Comparison of ENCODE assay signal across 1 cellular context in the genomic region with DNA sequence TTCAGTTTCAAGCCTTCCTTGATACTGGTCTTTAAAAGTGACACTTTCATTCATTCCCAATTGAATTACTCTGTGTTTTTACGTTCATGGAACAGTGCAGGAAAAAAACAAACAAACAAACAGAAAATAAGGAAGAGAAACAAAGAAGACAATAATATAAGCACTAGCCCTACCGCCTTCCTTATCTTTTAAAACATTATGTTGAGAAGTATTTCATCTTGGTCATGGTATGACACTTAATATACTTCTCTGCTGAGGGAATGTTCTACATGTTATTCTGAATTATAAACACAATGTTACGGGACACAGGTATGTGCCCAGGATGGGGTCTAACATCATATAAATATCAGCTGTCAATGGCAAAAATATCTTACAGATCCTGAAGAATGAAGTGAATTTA.
A peak's percentile ranks its signal among the peaks of the same experiment; 100 is the strongest.
TF ChIP-seq lines count a peak whose summit lies in the region.

No MANE protein-coding gene starts in this region.

TF ChIP-seq in K562, 482 proteins besides CTCF, POLR2A, EP300 and RAD21:
- no peak for TF ChIP-seq TBL1XR1 (IDR thresholded peaks at IDR 0.05; ENCODE audit: low read length in 2 of 2)
- TF ChIP-seq E2F3 (CRISPR knock-in tag; IDR thresholded peaks at IDR 0.05), result no peak
- TF ChIP-seq ZNF253 (CRISPR knock-in tag; conservative IDR thresholded peaks at IDR 0.05), result no peak
- TF ChIP-seq NCOR1 (IDR thresholded peaks at IDR 0.05), result no peak
- TF ChIP-seq PBX2 (CRISPR knock-in tag; IDR thresholded peaks at IDR 0.05; ENCODE audit: low read depth), result no peak
- TF ChIP-seq PBX2 (tag; conservative IDR thresholded peaks at IDR 0.05; ENCODE audit: low read depth), result peak; percentile 55
- TF ChIP-seq, protein P1, sequence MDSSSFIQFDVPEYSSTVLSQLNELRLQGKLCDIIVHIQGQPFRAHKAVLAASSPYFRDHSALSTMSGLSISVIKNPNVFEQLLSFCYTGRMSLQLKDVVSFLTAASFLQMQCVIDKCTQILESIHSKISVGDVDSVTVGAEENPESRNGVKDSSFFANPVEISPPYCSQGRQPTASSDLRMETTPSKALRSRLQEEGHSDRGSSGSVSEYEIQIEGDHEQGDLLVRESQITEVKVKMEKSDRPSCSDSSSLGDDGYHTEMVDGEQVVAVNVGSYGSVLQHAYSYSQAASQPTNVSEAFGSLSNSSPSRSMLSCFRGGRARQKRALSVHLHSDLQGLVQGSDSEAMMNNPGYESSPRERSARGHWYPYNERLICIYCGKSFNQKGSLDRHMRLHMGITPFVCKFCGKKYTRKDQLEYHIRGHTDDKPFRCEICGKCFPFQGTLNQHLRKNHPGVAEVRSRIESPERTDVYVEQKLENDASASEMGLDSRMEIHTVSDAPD (CRISPR knock-in tag; IDR thresholded peaks at IDR 0.05), result no peak
- peak; percentile 55; the same call in 1 of the 2 replicates for TF ChIP-seq ARID1B (IDR thresholded peaks at IDR 0.05)
- TF ChIP-seq TEAD4 (IDR thresholded peaks at IDR 0.05; ENCODE audit: low read length), result 0 out of 2 replicates have a peak, but pooled peaks have one; percentile 15
- no peak for TF ChIP-seq TEAD4 (CRISPR knock-in tag; IDR thresholded peaks at IDR 0.05; ENCODE audit: borderline replicate concordance)
- peak; percentile 41; the same call in 1 of the 2 replicates for TF ChIP-seq LEF1 (IDR thresholded peaks at IDR 0.05)
- TF ChIP-seq ZNF282 (CRISPR knock-in tag; IDR thresholded peaks at IDR 0.05), result no peak
- TF ChIP-seq ZNF280A (IDR thresholded peaks at IDR 0.05; ENCODE audit: low read depth, partially characterized antibody), result no peak
- TF ChIP-seq MEIS2 (IDR thresholded peaks at IDR 0.05; ENCODE audit: partially characterized antibody), result peak; percentile 60
